ENCODE assay signal across 8 cellular contexts in the genomic region with DNA sequence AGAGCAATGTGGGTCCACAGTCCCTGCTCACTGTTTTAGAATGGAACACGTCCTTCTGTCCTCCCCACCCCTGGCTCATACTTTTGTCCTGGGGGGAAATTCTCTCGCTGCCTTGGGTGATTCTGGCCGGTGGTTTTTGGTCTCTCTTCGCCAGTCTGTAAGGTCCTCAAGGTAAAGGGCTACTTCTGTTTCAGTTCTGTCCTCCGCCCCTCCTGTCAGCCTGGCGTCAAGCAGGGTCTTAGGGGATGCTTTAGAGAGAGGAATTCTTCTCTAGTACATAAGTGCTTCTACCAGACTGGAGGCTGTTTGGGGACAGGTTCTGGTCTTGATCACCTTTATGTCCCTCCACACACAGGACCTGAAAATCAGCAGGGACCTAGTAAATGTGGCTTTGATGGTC. TPM values are rescaled to one million over a fixed set of nuclear protein-coding genes. Genes with fewer than 3 reads are reported as not detected.
DNase-seq lines count a peak whose midpoint lies in the region; ATAC-seq and TF ChIP-seq lines count a peak whose summit lies in the region.

No MANE protein-coding gene starts in this region.

- no peak for ATAC-seq in GM21423 (IDR thresholded peaks at IDR 0.05; ENCODE audit: unreplicated experiment)

- H3K27me3 ChIP-seq in colonic mucosa: no peaks in the 10 kb centered on the region

- H3K36me3 ChIP-seq in colonic mucosa: no peaks in the 10 kb centered on the region

- peak overlapping the region; percentile 73 for H3K4me3 ChIP-seq in colonic mucosa

- H3K9me3 ChIP-seq in colonic mucosa: no peaks in the 10 kb centered on the region

- BruUV-seq in Calu3 (replicated peaks; lab: Mats Ljungman, UMichigan): no TSS peak

- H3K4me3 Mint-ChIP-seq in Calu3 (ENCODE audit: low read depth, unreplicated experiment): peak overlapping the region; percentile 93
- peak overlapping the region; percentile 91 to 100 (median 98) for H3K4me3 Mint-ChIP-seq in IgD-negative memory B cell
- peak overlapping the region; percentile 93 to 99 (median 98) for H3K4me3 Mint-ChIP-seq in nephron

- H3K9ac ChIP-seq in colonic mucosa (ENCODE audit: low read depth in 2 of 2, low read length in 2 of 2): peak overlapping the region; percentile 48 to 90

- H3K27ac Mint-ChIP-seq in Calu3 (ENCODE audit: unreplicated experiment): peak overlapping the region; percentile 79
- peak overlapping the region; percentile 96 to 98 (median 97) for H3K27ac Mint-ChIP-seq in IgD-negative memory B cell
- peak overlapping the region; percentile 95 to 97 (median 96) for H3K27ac Mint-ChIP-seq in nephron

- H3K27ac ChIP-seq in colonic mucosa: peak overlapping the region; percentile 88

- peaks cover 2% of the 10 kb centered on the region for H3K9me3 Mint-ChIP-seq in Calu3 (ENCODE audit: low read depth, unreplicated experiment)
- peaks cover 3 to 5% (median 5%) of the 10 kb centered on the region in 3 donors for H3K9me3 Mint-ChIP-seq in IgD-negative memory B cell
- H3K9me3 Mint-ChIP-seq in nephron: peaks cover 29% of the 10 kb centered on the region

- H3K36me3 Mint-ChIP-seq in Calu3 (ENCODE audit: insufficient read depth, unreplicated experiment): peaks cover 36% of the 10 kb centered on the region
- peaks cover 16% of the 10 kb centered on the region for H3K36me3 Mint-ChIP-seq in IgD-negative memory B cell
- peaks cover 45% of the 10 kb centered on the region for H3K36me3 Mint-ChIP-seq in nephron (ENCODE audit: low read depth)

- CTCF ChIA-PET in Calu3 (lab: Charles Lee): interaction anchor here (0.7 kb wide), 2 partner anchors 35 to 288 kb away, joined by 3 read pairs; no protein-coding TSS in a partner anchor

- DNase-seq in Calu3 (no peak), colonic mucosa (no peak), NOMO-1 (lab: John Stamatoyannopoulos, UW; ENCODE audit: unreplicated experiment in 2 of 2) (no peak), NCI-H1694 treated with DMSO at 0.1 percent for 48 hours (lab: John Stamatoyannopoulos, UW) (no peak), SW480 (ENCODE audit: low spot score) (no peak)

- H3K27me3 Mint-ChIP-seq in Calu3 (ENCODE audit: unreplicated experiment): no peaks in the 10 kb centered on the region
- no peaks in the 10 kb centered on the region for H3K27me3 Mint-ChIP-seq in IgD-negative memory B cell
- H3K27me3 Mint-ChIP-seq in nephron (ENCODE audit: low read depth): peaks cover 20% of the 10 kb centered on the region

- H3K4me1 ChIP-seq in colonic mucosa: peaks cover 9% of the 10 kb centered on the region

- peaks cover 30% of the 10 kb centered on the region for H3K4me1 Mint-ChIP-seq in Calu3 (ENCODE audit: low read depth, unreplicated experiment)
- H3K4me1 Mint-ChIP-seq in IgD-negative memory B cell: peaks cover 36 to 44% (median 43%) of the 10 kb centered on the region in 3 donors
- H3K4me1 Mint-ChIP-seq in nephron: peaks cover 30% of the 10 kb centered on the region

- intact Hi-C loops in Calu3 (cut with micrococcal nuclease; ENCODE audit: unreplicated experiment): no loop called here
- intact Hi-C loops in colonic mucosa (cut with DNase I): loop anchor here (10.0 kb wide), 1 partner anchor 275 kb away; no protein-coding TSS in a partner anchor

- no peak for TF ChIP-seq CTCF in Calu3 (IDR thresholded peaks at IDR 0.05; ENCODE audit: unreplicated experiment)
- TF ChIP-seq CTCF in colonic mucosa (IDR thresholded peaks at IDR 0.05): no peak
- no peak for TF ChIP-seq CTCF in nephron (IDR thresholded peaks at IDR 0.05; ENCODE audit: unreplicated experiment in 3 of 3)

RNA-seq across cellular contexts. Expression of gene MRFAP1L1, which starts 0.6 kb away (rescaled TPM):
- total RNA-seq in Calu3 (2022) (31.7 and 33.1 TPM in 2 replicates), colonic mucosa (10 to 100 TPM; 33.6 to 37.4 TPM)
- polyA plus RNA-seq in IgD-negative memory B cell: 69.2 TPM

RNA-seq across cellular contexts. Expression of gene BLOC1S4, which starts 5.7 kb away (rescaled TPM):
- total RNA-seq in Calu3 (2022): 9.2 and 13.2 TPM in 2 replicates
- 55.9 TPM for polyA plus RNA-seq in IgD-negative memory B cell
- 10 to 100 TPM; 14.4 to 16.4 TPM for total RNA-seq in colonic mucosa

RNA-seq across cellular contexts. Expression of gene S100P, which starts 16.6 kb away (rescaled TPM):
- 365 and 600 TPM in 2 replicates for total RNA-seq in Calu3 (2022)
- not detected for polyA plus RNA-seq in IgD-negative memory B cell
- 100 to 1,000 TPM; 137 to 547 TPM for total RNA-seq in colonic mucosa
